8 cellular contexts compared by ENCODE assay signal in the genomic region with DNA sequence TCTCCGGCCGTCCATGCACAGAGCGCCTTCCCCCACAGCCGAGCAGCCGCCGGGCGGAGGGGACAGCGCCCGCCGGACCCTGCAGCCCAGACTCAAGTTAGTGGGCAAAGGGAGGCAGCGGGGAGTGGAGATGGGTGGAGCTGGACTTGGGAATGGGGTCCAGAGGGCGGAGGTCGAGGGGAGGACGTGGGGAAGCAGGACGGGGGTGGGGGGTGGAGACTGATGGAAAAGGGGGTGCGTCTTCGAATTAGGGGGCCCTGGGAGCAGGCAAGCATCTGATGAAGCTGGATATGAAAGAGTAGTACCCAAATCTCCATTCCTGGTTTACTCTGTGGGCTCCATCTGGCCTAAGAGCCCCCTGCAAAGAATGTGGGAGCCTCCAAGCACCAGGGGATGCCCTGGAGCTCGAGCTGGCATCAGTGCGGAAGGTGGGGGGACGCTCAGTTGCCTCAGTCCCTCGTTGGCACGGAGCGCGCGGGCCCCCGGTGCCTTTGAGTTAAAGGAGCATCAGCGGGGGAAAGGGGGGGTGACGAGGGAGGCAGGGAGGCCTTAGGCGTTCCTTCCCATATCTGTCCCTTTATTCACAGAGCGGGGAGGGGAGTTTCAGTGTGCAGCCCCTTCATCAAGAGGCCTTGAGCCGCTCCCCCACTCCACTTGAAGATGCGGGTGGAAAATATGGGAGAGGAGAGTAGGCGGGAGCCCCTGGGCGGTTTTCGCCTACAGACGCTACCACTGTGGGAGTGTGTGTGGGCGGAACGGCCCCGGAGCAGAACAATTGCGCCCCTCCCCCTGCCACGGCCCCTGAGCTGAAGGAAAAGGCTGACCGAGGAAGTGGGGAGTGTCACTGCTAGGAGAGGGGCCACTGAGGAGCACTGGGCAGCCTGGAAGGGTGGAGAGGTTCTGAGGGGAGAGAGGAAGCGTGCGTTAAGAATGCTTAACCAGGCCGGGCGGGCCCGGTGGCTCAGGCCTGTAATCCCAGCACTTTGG. TPM values are rescaled to one million over a fixed set of nuclear protein-coding genes. Genes with fewer than 3 reads are reported as not detected.
A peak's percentile ranks its signal among the peaks of the same experiment; 100 is the strongest.
DNase-seq lines count a peak whose midpoint lies in the region; ATAC-seq, FAIRE-seq and TF ChIP-seq lines count a peak whose summit lies in the region.

No MANE protein-coding gene starts in this region.

- H3K4me3 Mint-ChIP-seq in Caco-2 (ENCODE audit: unreplicated experiment), result peak overlapping the region; percentile 78
- H3K4me3 Mint-ChIP-seq in stimulated activated memory B cell treated with anti-CD40 and anti-IgM and Interleukin-4, amounts not matched to agents 10 μg/mL and 1 μg/mL and 100 μg/mL, for 72 hours, result peak overlapping the region; percentile 91

- H3K4me1 Mint-ChIP-seq in Caco-2 (ENCODE audit: low read depth, unreplicated experiment), result peaks cover 40% of the 10 kb centered on the region
- peaks cover 80% of the 10 kb centered on the region for H3K4me1 Mint-ChIP-seq in stimulated activated memory B cell treated with anti-CD40 and anti-IgM and Interleukin-4, amounts not matched to agents 10 μg/mL and 1 μg/mL and 100 μg/mL, for 72 hours

- peaks cover 40% of the 10 kb centered on the region for H3K36me3 Mint-ChIP-seq in Caco-2 (ENCODE audit: insufficient read depth, unreplicated experiment)
- peaks cover 38% of the 10 kb centered on the region for H3K36me3 Mint-ChIP-seq in stimulated activated memory B cell treated with anti-CD40 and anti-IgM and Interleukin-4, amounts not matched to agents 10 μg/mL and 1 μg/mL and 100 μg/mL, for 72 hours

- peak overlapping the region; percentile 78 for H4K91ac ChIP-seq in H1 (replicated peaks; ENCODE audit: insufficient read length, low read length)

- no peak for TF ChIP-seq RAD21 in H1 (IDR thresholded peaks at IDR 0.05 in 1 of 2, conservative IDR thresholded peaks at IDR 0.05 in 1 of 2; ENCODE audit: low read depth in 2 of 2, low read length in 2 of 2)

- H3K4me2 ChIP-seq in H1 (ENCODE audit: insufficient read depth in 1 of 2, low read depth in 2 of 2, low read length in 2 of 2), result peak overlapping the region; percentile 81 to 91

- 0 out of 2 replicates have a peak overlapping the region, but pooled peaks have one; percentile 88 for H2BK15ac ChIP-seq in H1 (ENCODE audit: low read length)

- peak overlapping the region; percentile 87 for H3K18ac ChIP-seq in H1 (ENCODE audit: extremely low read depth, low read length)

- peaks cover 4% of the 10 kb centered on the region for H3K79me1 ChIP-seq in H1 (ENCODE audit: low read depth, low read length)

- BruUV-seq in Caco-2 (replicated peaks; lab: Mats Ljungman, UMichigan), result no TSS peak

- TF ChIP-seq POLR2A in H1 (IDR thresholded peaks at IDR 0.05; ENCODE audit: control extremely low read depth in 1 of 2, low read depth in 2 of 2, low read length in 2 of 2), result no peak

- H3K27ac ChIP-seq in H1 (ENCODE audit: low read depth, low read length), result no peak overlapping the region

- H3K9ac ChIP-seq in H1 (replicated peaks in 1 of 4; ENCODE audit: extremely low read depth in 1 of 4, low read depth in 3 of 4, low read length in 3 of 4), result peak overlapping the region; percentile 62 to 87 (median 69)

- H2BK120ac ChIP-seq in H1 (replicated peaks; ENCODE audit: low read depth, low read length), result no peak overlapping the region

- POLR2A ChIA-PET in Caco-2 (lab: Charles Lee) (interaction anchor here (0.8 to 4.4 kb wide), 5 partner anchors 10 to 140 kb away, joined by 3 to 56 read pairs (median 5); a partner anchor contains a TSS), H1 (lab: Charles Lee; ENCODE audit: partially characterized antibody) (interaction anchor here (1.0 to 16.5 kb wide), 9 partner anchors 8 to 140 kb away, joined by 3 to 352 read pairs (median 13); a partner anchor contains a TSS)

- no peak for ATAC-seq in stimulated activated memory B cell treated with anti-CD40 and anti-IgM and Interleukin-4, amounts not matched to agents 10 μg/mL and 1 μg/mL and 100 μg/mL, for 72 hours
- no peak for ATAC-seq in HG03442 (IDR thresholded peaks at IDR 0.05; ENCODE audit: unreplicated experiment)

- no peak overlapping the region for H3K4ac ChIP-seq in H1 (replicated peaks; ENCODE audit: insufficient read length, low read depth, low read length)

- no peak overlapping the region for H3K23ac ChIP-seq in H1 (ENCODE audit: insufficient read length)

- H3K23me2 ChIP-seq in H1 (ENCODE audit: low read depth, low read length), result peaks cover 25% of the 10 kb centered on the region

- H2AK5ac ChIP-seq in H1 (ENCODE audit: low read depth, low read length), result no peak overlapping the region

- WGBS in H1 (ENCODE audit: extremely low coverage in 1 of 2, insufficient coverage in 1 of 2, insufficient read length in 1 of 2, insufficient replicate concordance in 2 of 2, low coverage in 1 of 2, low lambda C conversion rate in 2 of 2, missing lambda C conversion rate in 1 of 2), 2 experiments, result 4% methylated on average over 40 of the region's 47 CpGs; no CpG with 5 or more reads in 1 of the 2 experiments

- H3K27ac Mint-ChIP-seq in Caco-2 (ENCODE audit: unreplicated experiment), result peak overlapping the region; percentile 98
- H3K27ac Mint-ChIP-seq in stimulated activated memory B cell treated with anti-CD40 and anti-IgM and Interleukin-4, amounts not matched to agents 10 μg/mL and 1 μg/mL and 100 μg/mL, for 72 hours, result peak overlapping the region; percentile 97

- H3K9me3 ChIP-seq in Caco-2 (no peaks in the 10 kb centered on the region), MG63 (no peaks in the 10 kb centered on the region), H1 (ENCODE audit: insufficient read depth in 2 of 2, low read depth in 1 of 2, low read length in 1 of 2) (no peaks in the 10 kb centered on the region)

- H4K5ac ChIP-seq in H1 (ENCODE audit: insufficient read length, low read depth, low read length), result no peak overlapping the region

- no peaks in the 10 kb centered on the region for H3K27me3 Mint-ChIP-seq in Caco-2 (ENCODE audit: insufficient read depth, unreplicated experiment)
- H3K27me3 Mint-ChIP-seq in stimulated activated memory B cell treated with anti-CD40 and anti-IgM and Interleukin-4, amounts not matched to agents 10 μg/mL and 1 μg/mL and 100 μg/mL, for 72 hours, result no peaks in the 10 kb centered on the region

- no peaks in the 10 kb centered on the region for H3K27me3 ChIP-seq in Caco-2 (replicated peaks; ENCODE audit: control insufficient read depth, insufficient read depth, low read length)
- H3K27me3 ChIP-seq in MG63, result no peaks in the 10 kb centered on the region
- H3K27me3 ChIP-seq in H1 (replicated peaks in 1 of 4; ENCODE audit: control insufficient read depth in 3 of 4, extremely low read depth in 1 of 4, insufficient read depth in 3 of 4, low read length in 3 of 4), result no peaks in the 10 kb centered on the region

- no peak overlapping the region for H3K14ac ChIP-seq in H1 (ENCODE audit: insufficient read length)

- H2AFZ ChIP-seq in H1 (ENCODE audit: low read length), result no peak overlapping the region

- H3K4me3 ChIP-seq in Caco-2 (ENCODE audit: low read depth, low read length), result peak overlapping the region; percentile 97
- H3K4me3 ChIP-seq in MG63, result peak overlapping the region; percentile 93
- H3K4me3 ChIP-seq in H1 (ENCODE audit: extremely low read depth in 1 of 4, insufficient read depth in 2 of 4, low read depth in 3 of 4, low read length in 4 of 4), result peak overlapping the region; percentile 92 to 96 (median 93)

- H3K4me1 ChIP-seq in Caco-2 (peaks cover 23% of the 10 kb centered on the region), H1 (replicated peaks in 1 of 4; ENCODE audit: control insufficient read depth in 3 of 4, insufficient read depth in 4 of 4, low read length in 3 of 4) (peaks cover 0 to 30% (median 20%) of the 10 kb centered on the region in 4 experiments; a peak in 6 of 7 replicates)

- no peak for TF ChIP-seq CTCF in Caco-2 (IDR thresholded peaks at IDR 0.05; ENCODE audit: insufficient read depth in 1 of 2, low read depth in 1 of 2, low read length in 1 of 2, severe bottlenecking in 1 of 2, unreplicated experiment in 1 of 2)
- TF ChIP-seq CTCF in H1 (IDR thresholded peaks at IDR 0.05; ENCODE audit: control extremely low read depth in 1 of 3, insufficient read depth in 1 of 3, low read depth in 1 of 3, low read length in 3 of 3), result no peak

- H3K79me2 ChIP-seq in H1 (ENCODE audit: control insufficient read depth in 1 of 2, insufficient read depth in 2 of 2, low read length in 2 of 2), result peaks cover 0 to 18% of the 10 kb centered on the region in 2 experiments; a peak in 1 of 4 replicates

- FAIRE-seq in H1 (lab: Jason Lieb, UNC), result no peak

- H4K8ac ChIP-seq in H1 (ENCODE audit: extremely low read depth, insufficient read depth, low read length), result no peak overlapping the region

- H2BK12ac ChIP-seq in H1 (ENCODE audit: low read depth, low read length), result 0 out of 2 replicates have a peak overlapping the region, but pooled peaks have one; percentile 39

- CTCF ChIA-PET in Caco-2 (lab: Charles Lee) (interaction anchor here (0.7 to 4.4 kb wide), 4 partner anchors 11 to 22 kb away, joined by 3 to 24 read pairs (median 10); a partner anchor contains a TSS), H1 (lab: Charles Lee; ENCODE audit: partially characterized antibody) (interaction anchor here (1.2 to 14.0 kb wide), 9 partner anchors 10 to 370 kb away, joined by 3 to 325 read pairs (median 22); a partner anchor contains a TSS)

- H3K9me3 Mint-ChIP-seq in Caco-2 (ENCODE audit: unreplicated experiment), result no peaks in the 10 kb centered on the region
- H3K9me3 Mint-ChIP-seq in stimulated activated memory B cell treated with anti-CD40 and anti-IgM and Interleukin-4, amounts not matched to agents 10 μg/mL and 1 μg/mL and 100 μg/mL, for 72 hours, result no peaks in the 10 kb centered on the region

- peaks cover 7% of the 10 kb centered on the region for H3K36me3 ChIP-seq in Caco-2 (ENCODE audit: control insufficient read depth, insufficient read depth, low read length)
- peaks cover 45% of the 10 kb centered on the region for H3K36me3 ChIP-seq in MG63
- H3K36me3 ChIP-seq in H1 (ENCODE audit: control insufficient read depth in 2 of 4, insufficient read depth in 4 of 4, low read length in 3 of 4), result peaks cover 8 to 17% (median 11%) of the 10 kb centered on the region in 4 experiments; a peak in 7 of 8 replicates

- intact Hi-C loops in Caco-2 (cut with micrococcal nuclease; ENCODE audit: unreplicated experiment), result no loop called here

- H4K20me1 ChIP-seq in H1 (replicated peaks in 1 of 2; ENCODE audit: control insufficient read depth in 1 of 2, insufficient read depth in 2 of 2, low read length in 2 of 2), result peaks cover 4 to 11% of the 10 kb centered on the region in 2 experiments

- DNase-seq in Caco-2 (peak; percentile 65 to 68), MG63 (peak; percentile 72), H1 (ENCODE audit: low read depth in 1 of 2, low spot score in 2 of 2) (peak in 1 of 2 experiments; percentile 68), medulla oblongata (ENCODE audit: extremely low spot score) (peak; percentile 70), NCI-H1105 (lab: John Stamatoyannopoulos, UW) (no peak)
- DNase-seq in activated CD4-positive, alpha-beta T cell treated with anti-CD3 and anti-CD28 coated beads, Interleukin-2, amount 50 U/mL, for 48 hours, result peak; percentile 59 to 62

- H2BK20ac ChIP-seq in H1 (ENCODE audit: low read length), result no peak overlapping the region

- H2BK5ac ChIP-seq in H1 (ENCODE audit: low read depth, low read length), result peak overlapping the region; percentile 75; the same call in 1 of the 2 replicates

- TF ChIP-seq EP300 in H1 (IDR thresholded peaks at IDR 0.05; ENCODE audit: borderline replicate concordance in 1 of 2, low read depth in 2 of 2, low read length in 2 of 2), result no peak

- peak overlapping the region; percentile 60 for H3K56ac ChIP-seq in H1 (replicated peaks; ENCODE audit: insufficient read length, low read depth, low read length)

RNA-seq across cellular contexts. Expression of a gene that starts 0.6 kb away (rescaled TPM):
- total RNA-seq in Caco-2 (2022), result 15.7 and 16.4 TPM in 2 replicates
- total RNA-seq in MG63 (2014; rRNA removed; shearing (Covaris generic); ENCODE audit: low replicate concordance), result 28.7 and 45.1 TPM in 2 replicates
- 20.6 and 20.9 TPM in 2 replicates for total RNA-seq in H1 (2021; fragmentation: NEBNext Ultra II Directional; extraction: Animal tissue kit (Norgen Biotek cat#: 25700))
- polyA plus RNA-seq in H1 (2011; rRNA removed), result 23.5 and 30.8 TPM in 2 replicates
- polyA plus RNA-seq in H1 (2011; cell fraction: cytosol; rRNA removed), result 23.9 TPM
- polyA plus RNA-seq in H1 (2011; cell fraction: nucleus; rRNA removed), result 31.8 TPM
- polyA plus RNA-seq in H1 (2012, experiment 1 of 2), result 18.8 to 24.4 TPM (median 22.7 TPM) in 4 replicates
- 22.8 TPM for polyA plus RNA-seq in H1 (2012, experiment 2 of 2)
- polyA plus RNA-seq in H1 (2013, experiment 1 of 2), result 12.4 TPM
- 11.5 TPM for polyA plus RNA-seq in H1 (2013, experiment 2 of 2)
- polyA minus RNA-seq in H1 (2011; rRNA and poly(A)+ RNA removed), result 12.2 and 22.2 TPM in 2 replicates
- 17.3 TPM for polyA minus RNA-seq in H1 (2011; cell fraction: cytosol; rRNA and poly(A)+ RNA removed)
- polyA minus RNA-seq in H1 (2011; cell fraction: nucleus; rRNA and poly(A)+ RNA removed), result 13.8 TPM

RNA-seq across cellular contexts. Expression of a gene that starts 11.0 kb away (rescaled TPM):
- 38.3 and 40.1 TPM in 2 replicates for total RNA-seq in Caco-2 (2022)
- total RNA-seq in MG63 (2014; rRNA removed; shearing (Covaris generic); ENCODE audit: low replicate concordance), result 14.6 and 14.9 TPM in 2 replicates
- 41.6 and 43.2 TPM in 2 replicates for total RNA-seq in H1 (2021; fragmentation: NEBNext Ultra II Directional; extraction: Animal tissue kit (Norgen Biotek cat#: 25700))
- 21.3 and 30.1 TPM in 2 replicates for polyA plus RNA-seq in H1 (2011; rRNA removed)
- polyA plus RNA-seq in H1 (2011; cell fraction: cytosol; rRNA removed), result 30.3 TPM
- polyA plus RNA-seq in H1 (2011; cell fraction: nucleus; rRNA removed), result 32.0 TPM
- 16.4 to 26.7 TPM (median 21.6 TPM) in 4 replicates for polyA plus RNA-seq in H1 (2012, experiment 1 of 2)
- 2.0 TPM for polyA plus RNA-seq in H1 (2012, experiment 2 of 2)
- polyA plus RNA-seq in H1 (2013, experiment 1 of 2), result 35.2 TPM
- polyA plus RNA-seq in H1 (2013, experiment 2 of 2), result 38.0 TPM
- 36.9 and 49.7 TPM in 2 replicates for polyA minus RNA-seq in H1 (2011; rRNA and poly(A)+ RNA removed)
- polyA minus RNA-seq in H1 (2011; cell fraction: cytosol; rRNA and poly(A)+ RNA removed), result 15.9 TPM
- 23.5 TPM for polyA minus RNA-seq in H1 (2011; cell fraction: nucleus; rRNA and poly(A)+ RNA removed)

RNA-seq across cellular contexts. Expression of a gene that starts 21.6 kb away (rescaled TPM):
- total RNA-seq in Caco-2 (2022), result 44.2 and 49.5 TPM in 2 replicates
- 53.6 and 59.7 TPM in 2 replicates for total RNA-seq in MG63 (2014; rRNA removed; shearing (Covaris generic); ENCODE audit: low replicate concordance)
- 26.8 and 32.9 TPM in 2 replicates for total RNA-seq in H1 (2021; fragmentation: NEBNext Ultra II Directional; extraction: Animal tissue kit (Norgen Biotek cat#: 25700))
- polyA plus RNA-seq in H1 (2011; rRNA removed), result 38.7 and 52.2 TPM in 2 replicates
- 42.9 TPM for polyA plus RNA-seq in H1 (2011; cell fraction: cytosol; rRNA removed)
- polyA plus RNA-seq in H1 (2011; cell fraction: nucleus; rRNA removed), result 104 TPM
- 32.8 to 37.0 TPM (median 34.7 TPM) in 4 replicates for polyA plus RNA-seq in H1 (2012, experiment 1 of 2)
- polyA plus RNA-seq in H1 (2012, experiment 2 of 2), result 21.8 TPM
- polyA plus RNA-seq in H1 (2013, experiment 1 of 2), result 26.6 TPM
- 28.7 TPM for polyA plus RNA-seq in H1 (2013, experiment 2 of 2)
- 32.3 and 34.6 TPM in 2 replicates for polyA minus RNA-seq in H1 (2011; rRNA and poly(A)+ RNA removed)
- polyA minus RNA-seq in H1 (2011; cell fraction: cytosol; rRNA and poly(A)+ RNA removed), result 11.3 TPM
- polyA minus RNA-seq in H1 (2011; cell fraction: nucleus; rRNA and poly(A)+ RNA removed), result 30.5 TPM

RNA-seq across cellular contexts. Expression of a gene that starts 38.7 kb away (rescaled TPM):
- 106 and 111 TPM in 2 replicates for total RNA-seq in Caco-2 (2022)
- total RNA-seq in MG63 (2014; rRNA removed; shearing (Covaris generic); ENCODE audit: low replicate concordance), result 29.1 and 39.0 TPM in 2 replicates
- 92.5 and 99.1 TPM in 2 replicates for total RNA-seq in H1 (2021; fragmentation: NEBNext Ultra II Directional; extraction: Animal tissue kit (Norgen Biotek cat#: 25700))
- 35.3 and 59.0 TPM in 2 replicates for polyA plus RNA-seq in H1 (2011; rRNA removed)
- polyA plus RNA-seq in H1 (2011; cell fraction: cytosol; rRNA removed), result 32.8 TPM
- 168 TPM for polyA plus RNA-seq in H1 (2011; cell fraction: nucleus; rRNA removed)
- 61.6 to 121 TPM (median 97.9 TPM) in 4 replicates for polyA plus RNA-seq in H1 (2012, experiment 1 of 2)
- 64.6 TPM for polyA plus RNA-seq in H1 (2012, experiment 2 of 2)
- polyA plus RNA-seq in H1 (2013, experiment 1 of 2), result 72.6 TPM
- 45.3 TPM for polyA plus RNA-seq in H1 (2013, experiment 2 of 2)
- polyA minus RNA-seq in H1 (2011; rRNA and poly(A)+ RNA removed), result 137 and 189 TPM in 2 replicates
- polyA minus RNA-seq in H1 (2011; cell fraction: cytosol; rRNA and poly(A)+ RNA removed), result 104 TPM
- polyA minus RNA-seq in H1 (2011; cell fraction: nucleus; rRNA and poly(A)+ RNA removed), result 104 TPM

RNA-seq across cellular contexts. Expression of a gene that starts 39.6 kb away (rescaled TPM):
- 9.3 and 11.9 TPM in 2 replicates for total RNA-seq in Caco-2 (2022)
- total RNA-seq in MG63 (2014; rRNA removed; shearing (Covaris generic); ENCODE audit: low replicate concordance), result not detected in 2 replicates
- 0.52 and 0.54 TPM in 2 replicates for total RNA-seq in H1 (2021; fragmentation: NEBNext Ultra II Directional; extraction: Animal tissue kit (Norgen Biotek cat#: 25700))
- 0.60 and 0.77 TPM in 2 replicates for polyA plus RNA-seq in H1 (2011; rRNA removed)
- 0.21 TPM for polyA plus RNA-seq in H1 (2011; cell fraction: cytosol; rRNA removed)
- 2.2 TPM for polyA plus RNA-seq in H1 (2011; cell fraction: nucleus; rRNA removed)
- polyA plus RNA-seq in H1 (2012, experiment 1 of 2), result 0.11 to 0.41 TPM (median 0.24 TPM) in 4 replicates
- 0.04 TPM for polyA plus RNA-seq in H1 (2012, experiment 2 of 2)
- polyA plus RNA-seq in H1 (2013, experiment 1 of 2), result 0.14 TPM
- polyA plus RNA-seq in H1 (2013, experiment 2 of 2), result 0.33 TPM
- 1.3 TPM in 1 of 2 replicates, not detected in the other for polyA minus RNA-seq in H1 (2011; rRNA and poly(A)+ RNA removed)
- polyA minus RNA-seq in H1 (2011; cell fraction: cytosol; rRNA and poly(A)+ RNA removed), result not detected
- 2.4 TPM for polyA minus RNA-seq in H1 (2011; cell fraction: nucleus; rRNA and poly(A)+ RNA removed)
